In genomic region chr4:150890246-150890645, GRCh38 we compare ENCODE assay signal across 16 cellular contexts.
"Had no signal": no experiment of that assay in that cellular context is flagged by ENCODE, and none has a peak within 500 bp of the region (broad histone marks: within the 10 kb centered on the region; RNA-seq: fewer than 3 reads in every experiment).

No MANE protein-coding gene starts in this region.

- H3K4me3 Mint-ChIP-seq: activated CD4-positive, alpha-beta T cell treated with anti-CD3 and anti-CD28 coated beads for 36 hours; activated CD8-positive, alpha-beta T cell treated with anti-CD3 and anti-CD28 coated beads for 36 hours; activated naive CD4-positive, alpha-beta T cell treated with anti-CD3 and anti-CD28 coated beads, Interleukin-2, amount 10 ng/mL, durations not matched to agents 7 days and 5 days; activated T-helper 1 cell treated with anti-CD3 and anti-CD28 coated beads, Interleukin-12 subunit alpha, Interleukin-12 subunit beta, Interleukin-2, Interleukin-4 antibody, amounts not matched to agents 30 ng/mL and 10 ng/mL and 1 ng/mL, durations not matched to agents 14 hours and 24 hours and 36 hours; natural killer cell treated with Interleukin-12 subunit alpha and Interleukin-12 subunit beta and Interleukin-15 and Interleukin-18, amount 100 ng/mL, for 72 hours; stimulated activated memory B cell treated with anti-CD40 and anti-IgM and Interleukin-4, amounts not matched to agents 10 μg/mL and 1 μg/mL and 100 μg/mL, for 72 hours; T-helper 2 cell treated with Interferon-gamma antibody and Interleukin-4, amounts not matched to agents 5 μg/mL and 100 μg/mL, for 36 hours had no signal

- ATAC-seq: activated CD4-positive, alpha-beta T cell treated with anti-CD3 and anti-CD28 coated beads for 36 hours; activated CD8-positive, alpha-beta T cell treated with anti-CD3 and anti-CD28 coated beads for 36 hours; left lung; natural killer cell treated with Interleukin-12 subunit alpha and Interleukin-12 subunit beta and Interleukin-15 and Interleukin-18, amount 100 ng/mL, for 72 hours; sciatic nerve; stimulated activated memory B cell treated with anti-CD40 and anti-IgM and Interleukin-4, amounts not matched to agents 10 μg/mL and 1 μg/mL and 100 μg/mL, for 72 hours had no signal

- DNase-seq: activated CD4-positive, alpha-beta T cell treated with anti-CD3 and anti-CD28 coated beads for 36 hours; activated CD8-positive, alpha-beta memory T cell treated with anti-CD3 and anti-CD28 coated beads, Interleukin-2, amount 50 U/mL, for 4 hours; activated CD8-positive, alpha-beta T cell treated with anti-CD3 and anti-CD28 coated beads for 36 hours; activated naive CD4-positive, alpha-beta T cell treated with anti-CD3 and anti-CD28 coated beads, Interleukin-2, amount 10 ng/mL, durations not matched to agents 7 days and 5 days; amygdala; foreskin melanocyte; head of caudate nucleus; left lung; spleen; stimulated activated CD4-positive, alpha-beta T cell treated with anti-CD3 and anti-CD28 coated beads, Interleukin-1b, Interleukin-23, amount 100 ng/mL, for 48 hours; tibial artery had no signal

- H3K9me3 Mint-ChIP-seq: activated CD8-positive, alpha-beta T cell treated with anti-CD3 and anti-CD28 coated beads for 36 hours; activated naive CD4-positive, alpha-beta T cell treated with anti-CD3 and anti-CD28 coated beads, Interleukin-2, amount 10 ng/mL, durations not matched to agents 7 days and 5 days; activated T-helper 1 cell treated with anti-CD3 and anti-CD28 coated beads, Interleukin-12 subunit alpha, Interleukin-12 subunit beta, Interleukin-2, Interleukin-4 antibody, amounts not matched to agents 30 ng/mL and 10 ng/mL and 1 ng/mL, durations not matched to agents 14 hours and 24 hours and 36 hours; natural killer cell treated with Interleukin-12 subunit alpha and Interleukin-12 subunit beta and Interleukin-15 and Interleukin-18, amount 100 ng/mL, for 72 hours; T-helper 2 cell treated with Interferon-gamma antibody and Interleukin-4, amounts not matched to agents 5 μg/mL and 100 μg/mL, for 36 hours had no signal

- H3K27me3 Mint-ChIP-seq: activated CD4-positive, alpha-beta T cell treated with anti-CD3 and anti-CD28 coated beads for 36 hours; activated CD8-positive, alpha-beta T cell treated with anti-CD3 and anti-CD28 coated beads for 36 hours; activated naive CD4-positive, alpha-beta T cell treated with anti-CD3 and anti-CD28 coated beads, Interleukin-2, amount 10 ng/mL, durations not matched to agents 7 days and 5 days; natural killer cell treated with Interleukin-12 subunit alpha and Interleukin-12 subunit beta and Interleukin-15 and Interleukin-18, amount 100 ng/mL, for 72 hours; stimulated activated memory B cell treated with anti-CD40 and anti-IgM and Interleukin-4, amounts not matched to agents 10 μg/mL and 1 μg/mL and 100 μg/mL, for 72 hours had no signal

- H3K27ac Mint-ChIP-seq: activated CD4-positive, alpha-beta T cell treated with anti-CD3 and anti-CD28 coated beads for 36 hours; activated CD8-positive, alpha-beta T cell treated with anti-CD3 and anti-CD28 coated beads for 36 hours; activated naive CD4-positive, alpha-beta T cell treated with anti-CD3 and anti-CD28 coated beads, Interleukin-2, amount 10 ng/mL, durations not matched to agents 7 days and 5 days; activated T-helper 1 cell treated with anti-CD3 and anti-CD28 coated beads, Interleukin-12 subunit alpha, Interleukin-12 subunit beta, Interleukin-2, Interleukin-4 antibody, amounts not matched to agents 30 ng/mL and 10 ng/mL and 1 ng/mL, durations not matched to agents 14 hours and 24 hours and 36 hours; natural killer cell treated with Interleukin-12 subunit alpha and Interleukin-12 subunit beta and Interleukin-15 and Interleukin-18, amount 100 ng/mL, for 72 hours; stimulated activated memory B cell treated with anti-CD40 and anti-IgM and Interleukin-4, amounts not matched to agents 10 μg/mL and 1 μg/mL and 100 μg/mL, for 72 hours; T-helper 2 cell treated with Interferon-gamma antibody and Interleukin-4, amounts not matched to agents 5 μg/mL and 100 μg/mL, for 36 hours had no signal
